ENCODE assay signal across 10 cellular contexts in the genomic region with DNA sequence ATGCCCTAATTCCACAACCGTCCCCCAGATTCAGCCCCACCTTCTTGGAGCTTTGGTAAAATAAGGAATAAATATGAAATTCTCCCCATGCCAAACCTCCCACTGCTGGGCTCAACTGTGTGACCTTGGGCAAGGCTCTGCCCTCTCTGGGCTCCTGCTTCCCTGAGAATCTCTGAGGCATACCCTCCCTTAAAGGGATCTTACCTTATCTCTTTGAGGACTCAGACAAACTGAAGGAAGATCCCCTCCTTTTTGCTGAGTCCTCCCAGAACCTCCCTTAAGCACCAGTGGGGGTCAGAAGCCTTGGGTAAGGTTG. TPM values are rescaled to one million over a fixed set of nuclear protein-coding genes. Genes with fewer than 3 reads are reported as not detected.
A peak's percentile ranks its signal among the peaks of the same experiment; 100 is the strongest.
DNase-seq lines count a peak whose midpoint lies in the region; TF ChIP-seq lines count a peak whose summit lies in the region.
"Had no signal": no experiment of that assay in that cellular context is flagged by ENCODE, and none has a peak within 500 bp of the region (broad histone marks: within the 10 kb centered on the region; RNA-seq: fewer than 3 reads in every experiment).

No MANE protein-coding gene starts in this region.

- H3K27ac ChIP-seq in cardiac muscle cell (peak overlapping the region; percentile 87), transverse colon (peak overlapping the region; percentile 91 to 95 (median 94))

- peaks cover 28% of the 10 kb centered on the region for H3K4me1 ChIP-seq in cardiac muscle cell (ENCODE audit: low read depth)
- peaks cover 18 to 47% (median 32%) of the 10 kb centered on the region in 4 donors for H3K4me1 ChIP-seq in transverse colon

- no peaks in the 10 kb centered on the region for H3K27me3 ChIP-seq in cardiac muscle cell
- no peaks in the 10 kb centered on the region for H3K27me3 ChIP-seq in transverse colon

- H3K27me3 Mint-ChIP-seq in mesothelial cell of epicardium (ENCODE audit: low read depth): peaks cover 3% of the 10 kb centered on the region

- 56% methylated on average over 1 of the region's 1 CpG; no CpG with 5 or more reads in 1 of the 2 donors for WGBS in transverse colon (ENCODE audit: low coverage in 1 of 2), 2 donors

- in situ Hi-C loops in astrocyte of the cerebellum (cut with HindIII; ENCODE audit: low sequenced_read_pairs) (no loop called here), transverse colon (cut with MboI; ENCODE audit: low pct_ligation_motif_present in 1 of 4, low pct_unique_long_range_greater_than_20kb in 1 of 4, low sequenced_read_pairs in 3 of 4) (no loop called here)

- TF ChIP-seq CTCF in cardiac muscle cell (IDR thresholded peaks at IDR 0.05; ENCODE audit: low read depth, low read length) (no peak), astrocyte of the cerebellum (IDR thresholded peaks at IDR 0.05; ENCODE audit: low read depth, low read length, missing control alignments) (no peak), mesothelial cell of epicardium (IDR thresholded peaks at IDR 0.05; ENCODE audit: unreplicated experiment) (no peak), transverse colon (IDR thresholded peaks at IDR 0.05) (no peak)

- H3K9me3 ChIP-seq in cardiac muscle cell (ENCODE audit: low read depth): no peaks in the 10 kb centered on the region
- H3K9me3 ChIP-seq in transverse colon: no peaks in the 10 kb centered on the region

- H3K36me3 ChIP-seq in cardiac muscle cell (no peaks in the 10 kb centered on the region), transverse colon (no peaks in the 10 kb centered on the region)

- no peaks in the 10 kb centered on the region for H3K9me3 Mint-ChIP-seq in mesothelial cell of epicardium

- intact Hi-C loops in cardiac septum (cut with DNase I): no loop called here
- intact Hi-C loops in transverse colon (cut with DNase I; ENCODE audit: low total_unique reads): no loop called here

- no peak overlapping the region for H3K4me3 ChIP-seq in cardiac muscle cell
- H3K4me3 ChIP-seq in astrocyte of the cerebellum (ENCODE audit: low read depth, low read length): peak overlapping the region; percentile 36
- no peak overlapping the region for H3K4me3 ChIP-seq in transverse colon

- DNase-seq in cardiac muscle cell (ENCODE audit: low read depth in 1 of 2, low spot score in 1 of 2) (no peak), cardiac septum (ENCODE audit: low spot score) (no peak), astrocyte of the cerebellum (ENCODE audit: low read depth) (no peak), mesothelial cell of epicardium (ENCODE audit: low spot score in 2 of 2, unreplicated experiment in 2 of 2) (no peak), transverse colon (no peak), foreskin melanocyte (no peak), glomerular visceral epithelial cell (ENCODE audit: extremely low spot score) (no peak), hypothalamus (lab: John Stamatoyannopoulos, UW) (no peak)
- DNase-seq: caudate nucleus, T1000 had no signal

- no peak for TF ChIP-seq EP300 in transverse colon (IDR thresholded peaks at IDR 0.05; ENCODE audit: low read depth)

- peaks cover 47% of the 10 kb centered on the region for H3K4me1 Mint-ChIP-seq in mesothelial cell of epicardium

- H3K36me3 Mint-ChIP-seq in mesothelial cell of epicardium: no peaks in the 10 kb centered on the region

- no peak for TF ChIP-seq POLR2A in transverse colon (IDR thresholded peaks at IDR 0.05)

- peak overlapping the region; percentile 98 for H3K27ac Mint-ChIP-seq in mesothelial cell of epicardium

- peak overlapping the region; percentile 84 for H3K4me3 Mint-ChIP-seq in mesothelial cell of epicardium

RNA-seq across cellular contexts. Expression of a gene that starts 2.7 kb away (rescaled TPM):
- total RNA-seq in cardiac muscle cell (7.9 and 11.4 TPM in 2 replicates), cardiac septum (9.7 TPM), mesothelial cell of epicardium (95.2 to 102 TPM (median 97.9 TPM) in 3 replicates), transverse colon (10 to 100 TPM in 1 of 4 donors, 1 to 10 TPM in 3; 2.6 to 36.2 (median 6.5) TPM)
- 20.2 and 31.2 TPM in 2 replicates for polyA plus RNA-seq in cardiac muscle cell

RNA-seq across cellular contexts. Expression of a gene that starts 22.1 kb away (rescaled TPM):
- 4.9 and 9.4 TPM in 2 replicates for total RNA-seq in cardiac muscle cell
- 1.9 and 4.8 TPM in 2 replicates for polyA plus RNA-seq in cardiac muscle cell
- 2.2 TPM for total RNA-seq in cardiac septum
- 6.7 to 7.1 TPM (median 7.0 TPM) in 3 replicates for total RNA-seq in mesothelial cell of epicardium
- total RNA-seq in transverse colon: 10 to 100 TPM in 3 of 4 donors, 1 to 10 TPM in 1; 8.8 to 43.8 (median 14.4) TPM

RNA-seq across cellular contexts. Expression of a gene that starts 22.4 kb away (rescaled TPM):
- total RNA-seq in cardiac muscle cell (2.6 and 3.5 TPM in 2 replicates), cardiac septum (0.24 TPM), mesothelial cell of epicardium (1.3 to 1.8 TPM (median 1.6 TPM) in 3 replicates), transverse colon (under 1 TPM in 2 of 4 donors, not detected in 2; 0.55 to 0.75 TPM)
- polyA plus RNA-seq in cardiac muscle cell: 0.87 and 2.0 TPM in 2 replicates

RNA-seq across cellular contexts. Expression of a gene that starts 25.2 kb away (rescaled TPM):
- 68.2 and 121 TPM in 2 replicates for total RNA-seq in cardiac muscle cell
- 116 and 147 TPM in 2 replicates for polyA plus RNA-seq in cardiac muscle cell
- total RNA-seq in cardiac septum: 74.0 TPM
- total RNA-seq in mesothelial cell of epicardium: 66.8 to 74.0 TPM (median 71.2 TPM) in 3 replicates
- 10 to 100 TPM; 60.6 to 99.7 (median 72.3) TPM for total RNA-seq in transverse colon

RNA-seq across cellular contexts. Expression of a gene that starts 30.8 kb away (rescaled TPM):
- total RNA-seq in cardiac muscle cell (29.3 and 33.2 TPM in 2 replicates), cardiac septum (14.6 TPM), mesothelial cell of epicardium (25.0 to 27.1 TPM (median 26.5 TPM) in 3 replicates), transverse colon (100 to 1,000 TPM in 1 of 4 donors, 10 to 100 TPM in 3; 34.0 to 178 (median 63.1) TPM)
- 33.8 and 37.3 TPM in 2 replicates for polyA plus RNA-seq in cardiac muscle cell
